Comparison of ENCODE assay signal across 8 cellular contexts in genomic region chr12:108563804-108564151, GRCh38. TPM values are rescaled to one million over a fixed set of nuclear protein-coding genes. Genes with fewer than 3 reads are reported as not detected.
A peak's percentile ranks its signal among the peaks of the same experiment; 100 is the strongest.
DNase-seq lines count a peak whose midpoint lies in the region; ATAC-seq, FAIRE-seq and TF ChIP-seq lines count a peak whose summit lies in the region.

No MANE protein-coding gene starts in this region.

- H3K79me2 ChIP-seq in keratinocyte (ENCODE audit: control insufficient read depth, insufficient read depth, low read length), result peaks cover 32% of the 10 kb centered on the region

- no peaks in the 10 kb centered on the region for H3K27me3 ChIP-seq in keratinocyte (ENCODE audit: control insufficient read depth, extremely low read depth, insufficient read depth, low read length)

- no peak overlapping the region for H2AFZ ChIP-seq in keratinocyte (ENCODE audit: control insufficient read depth, low read length)

- no peaks in the 10 kb centered on the region for H3K9me3 ChIP-seq in keratinocyte (ENCODE audit: control insufficient read depth, low read depth, low read length)

- POLR2A ChIA-PET in activated CD4-positive, alpha-beta T cell treated with anti-CD3 and anti-CD28 coated beads, Interleukin-2, amount 10 ng/mL, durations not matched to agents 7 days and 5 days (lab: Charles Lee), result no interaction called here

- no peaks in the 10 kb centered on the region for H3K27me3 Mint-ChIP-seq in activated CD4-positive, alpha-beta T cell treated with anti-CD3 and anti-CD28 coated beads, Interleukin-2, amount 10 ng/mL, durations not matched to agents 7 days and 5 days
- no peaks in the 10 kb centered on the region for H3K27me3 Mint-ChIP-seq in activated T-helper 1 cell treated with anti-CD3 and anti-CD28 coated beads, Interleukin-12 subunit alpha, Interleukin-12 subunit beta, Interleukin-2, Interleukin-4 antibody, amounts not matched to agents 30 ng/mL and 10 ng/mL and 1 ng/mL, durations not matched to agents 14 hours and 24 hours and 36 hours (ENCODE audit: insufficient read depth)

- H3K36me3 ChIP-seq in keratinocyte (ENCODE audit: control insufficient read depth in 2 of 2, extremely low read depth in 1 of 2, insufficient read depth in 2 of 2, low read length in 2 of 2), result peaks cover 26 to 36% of the 10 kb centered on the region in 2 experiments

- CTCF ChIA-PET in activated CD4-positive, alpha-beta T cell treated with anti-CD3 and anti-CD28 coated beads, Interleukin-2, amount 10 ng/mL, durations not matched to agents 7 days and 5 days (lab: Charles Lee), result interaction anchor here (0.7 to 11.9 kb wide), 7 partner anchors 13 to 101 kb away, joined by 3 to 105 read pairs (median 11); no protein-coding TSS in a partner anchor

- H3K4me3 Mint-ChIP-seq in activated CD4-positive, alpha-beta T cell treated with anti-CD3 and anti-CD28 coated beads, Interleukin-2, amount 10 ng/mL, durations not matched to agents 7 days and 5 days, result peak overlapping the region; percentile 100
- peak overlapping the region; percentile 100 for H3K4me3 Mint-ChIP-seq in activated T-helper 1 cell treated with anti-CD3 and anti-CD28 coated beads, Interleukin-12 subunit alpha, Interleukin-12 subunit beta, Interleukin-2, Interleukin-4 antibody, amounts not matched to agents 30 ng/mL and 10 ng/mL and 1 ng/mL, durations not matched to agents 14 hours and 24 hours and 36 hours

- peak overlapping the region; percentile 93 for H3K9ac ChIP-seq in keratinocyte (ENCODE audit: control insufficient read depth, extremely low read depth, insufficient read depth, low read length)

- H3K9me3 Mint-ChIP-seq in activated CD4-positive, alpha-beta T cell treated with anti-CD3 and anti-CD28 coated beads, Interleukin-2, amount 10 ng/mL, durations not matched to agents 7 days and 5 days, result no peaks in the 10 kb centered on the region
- no peaks in the 10 kb centered on the region for H3K9me3 Mint-ChIP-seq in activated T-helper 1 cell treated with anti-CD3 and anti-CD28 coated beads, Interleukin-12 subunit alpha, Interleukin-12 subunit beta, Interleukin-2, Interleukin-4 antibody, amounts not matched to agents 30 ng/mL and 10 ng/mL and 1 ng/mL, durations not matched to agents 14 hours and 24 hours and 36 hours

- H3K4me1 ChIP-seq in keratinocyte (ENCODE audit: control insufficient read depth, extremely low read depth, insufficient read depth, low read length), result peaks cover 29% of the 10 kb centered on the region

- dilution Hi-C loops in keratinocyte (cut with MboI; ENCODE audit: extremely low pct_ligation_motif_present, low sequenced_read_pairs), result no loop called here

- H4K20me1 ChIP-seq in keratinocyte (ENCODE audit: control insufficient read depth, extremely low read depth, insufficient read depth, low read length), result no peaks in the 10 kb centered on the region

- TF ChIP-seq CTCF in keratinocyte (optimal IDR thresholded peaks at IDR 0.05 in 1 of 3, IDR thresholded peaks at IDR 0.05 in 1 of 3, conservative IDR thresholded peaks at IDR 0.05 in 1 of 3; ENCODE audit: extremely low read depth in 1 of 3, insufficient read depth in 2 of 3, low read length in 3 of 3), result no peak

- ATAC-seq in GM19395 (IDR thresholded peaks at IDR 0.05; ENCODE audit: unreplicated experiment), result no peak

- H3K27ac ChIP-seq in keratinocyte (ENCODE audit: control insufficient read depth, insufficient read depth, low read length) (peak overlapping the region; percentile 82), temporal lobe (ENCODE audit: low read depth, low read length) (peak overlapping the region; percentile 41)

- DNase-seq in activated CD4-positive, alpha-beta T cell treated with anti-CD3 and anti-CD28 coated beads, Interleukin-2, amount 10 ng/mL, durations not matched to agents 7 days and 5 days, result no peak
- no peak for DNase-seq in activated CD4-positive, alpha-beta T cell treated with anti-CD3 and anti-CD28 coated beads, Interleukin-2, amount 50 U/mL, for 4 hours
- no peak for DNase-seq in activated T-helper 1 cell treated with anti-CD3 and anti-CD28 coated beads, Interleukin-12 subunit alpha, Interleukin-12 subunit beta, Interleukin-2, Interleukin-4 antibody, amounts not matched to agents 30 ng/mL and 10 ng/mL and 1 ng/mL, durations not matched to agents 14 hours and 24 hours and 36 hours (ENCODE audit: low spot score)
- DNase-seq in keratinocyte (ENCODE audit: low read depth, low spot score), result no peak
- no peak for DNase-seq in activated CD4-positive, CD25-positive, alpha-beta regulatory T cell treated with anti-CD3 and anti-CD28 coated beads, Interleukin-2, amount 50 U/mL, for 72 hours
- DNase-seq in activated effector memory CD4-positive, alpha-beta T cell treated with anti-CD3 and anti-CD28 coated beads, Interleukin-2, amount 50 U/mL, for 16 hours, result no peak

- H3K4me2 ChIP-seq in keratinocyte (ENCODE audit: control insufficient read depth, extremely low read depth, insufficient read depth, low read depth, low read length), result peak overlapping the region; percentile 97

- H3K4me1 Mint-ChIP-seq in activated CD4-positive, alpha-beta T cell treated with anti-CD3 and anti-CD28 coated beads, Interleukin-2, amount 10 ng/mL, durations not matched to agents 7 days and 5 days, result peaks cover 69% of the 10 kb centered on the region
- peaks cover 63% of the 10 kb centered on the region for H3K4me1 Mint-ChIP-seq in activated T-helper 1 cell treated with anti-CD3 and anti-CD28 coated beads, Interleukin-12 subunit alpha, Interleukin-12 subunit beta, Interleukin-2, Interleukin-4 antibody, amounts not matched to agents 30 ng/mL and 10 ng/mL and 1 ng/mL, durations not matched to agents 14 hours and 24 hours and 36 hours (ENCODE audit: low read depth)

- intact Hi-C loops in activated T-helper 1 cell treated with anti-CD3 and anti-CD28 coated beads, Interleukin-12 subunit alpha, Interleukin-12 subunit beta, Interleukin-2, Interleukin-4 antibody, amounts not matched to agents 30 ng/mL and 10 ng/mL and 1 ng/mL, durations not matched to agents 14 hours and 24 hours and 36 hours (cut with micrococcal nuclease), result loop anchor here (1.0 to 10.0 kb wide), 10 partner anchors 55 to 801 kb away; partner anchors contain the start of genes ALKBH2, PRDM4, SELPLG and SSH1

- peak overlapping the region; percentile 99 for H3K27ac Mint-ChIP-seq in activated CD4-positive, alpha-beta T cell treated with anti-CD3 and anti-CD28 coated beads, Interleukin-2, amount 10 ng/mL, durations not matched to agents 7 days and 5 days
- H3K27ac Mint-ChIP-seq in activated T-helper 1 cell treated with anti-CD3 and anti-CD28 coated beads, Interleukin-12 subunit alpha, Interleukin-12 subunit beta, Interleukin-2, Interleukin-4 antibody, amounts not matched to agents 30 ng/mL and 10 ng/mL and 1 ng/mL, durations not matched to agents 14 hours and 24 hours and 36 hours, result peak overlapping the region; percentile 99

- no peak for FAIRE-seq in keratinocyte (lab: Jason Lieb, UNC)

- no peaks in the 10 kb centered on the region for H3K9me1 ChIP-seq in keratinocyte (ENCODE audit: control insufficient read depth, extremely low read depth, insufficient read depth, low read length)

- peaks cover 35% of the 10 kb centered on the region for H3K36me3 Mint-ChIP-seq in activated CD4-positive, alpha-beta T cell treated with anti-CD3 and anti-CD28 coated beads, Interleukin-2, amount 10 ng/mL, durations not matched to agents 7 days and 5 days (ENCODE audit: low read depth)
- peaks cover 47% of the 10 kb centered on the region for H3K36me3 Mint-ChIP-seq in activated T-helper 1 cell treated with anti-CD3 and anti-CD28 coated beads, Interleukin-12 subunit alpha, Interleukin-12 subunit beta, Interleukin-2, Interleukin-4 antibody, amounts not matched to agents 30 ng/mL and 10 ng/mL and 1 ng/mL, durations not matched to agents 14 hours and 24 hours and 36 hours (ENCODE audit: low read depth)

- peak overlapping the region in 1 of 3 experiments; percentile 91 for H3K4me3 ChIP-seq in keratinocyte (ENCODE audit: control insufficient read depth in 2 of 3, extremely low read depth in 1 of 3, insufficient read depth in 2 of 3, low read depth in 1 of 3, low read length in 3 of 3)

RNA-seq across cellular contexts. Expression of gene ISCU, which starts 1.4 kb away (rescaled TPM):
- total RNA-seq in activated CD4-positive, alpha-beta T cell treated with anti-CD3 and anti-CD28 coated beads, Interleukin-2, amount 10 ng/mL, durations not matched to agents 7 days and 5 days, result 10 to 100 TPM; 60.8 to 66.0 TPM
- total RNA-seq in activated T-helper 1 cell treated with anti-CD3 and anti-CD28 coated beads, Interleukin-12 subunit alpha, Interleukin-12 subunit beta, Interleukin-2, Interleukin-4 antibody, amounts not matched to agents 30 ng/mL and 10 ng/mL and 1 ng/mL, durations not matched to agents 14 hours and 24 hours and 36 hours, result 73.8 and 74.9 TPM in 2 replicates
- polyA plus RNA-seq in keratinocyte, result 70.1 to 106 TPM (median 82.4 TPM) in 3 replicates
- polyA plus RNA-seq in keratinocyte (2011; ENCODE audit: low read depth), result 89.9 TPM
- polyA plus RNA-seq in keratinocyte (2011; cell fraction: cytosol; rRNA removed), result 86.4 and 129 TPM in 2 replicates
- polyA plus RNA-seq in keratinocyte (2011; cell fraction: nucleus; rRNA removed), result 85.0 and 98.5 TPM in 2 replicates
- polyA plus RNA-seq in keratinocyte (2012; ENCODE audit: low replicate concordance), result 69.9 and 117 TPM in 2 replicates
- polyA minus RNA-seq in keratinocyte, result 20.2 to 53.9 TPM (median 50.3 TPM) in 3 replicates
- polyA minus RNA-seq in keratinocyte (2011; cell fraction: cytosol; rRNA and poly(A)+ RNA removed), result 38.6 TPM
- 10.3 and 14.5 TPM in 2 replicates for polyA minus RNA-seq in keratinocyte (2011; cell fraction: nucleus; rRNA and poly(A)+ RNA removed)
- total RNA-seq in temporal lobe, result 34.9 TPM

RNA-seq across cellular contexts. Expression of gene SART3, which starts 2.8 kb away (rescaled TPM):
- total RNA-seq in activated CD4-positive, alpha-beta T cell treated with anti-CD3 and anti-CD28 coated beads, Interleukin-2, amount 10 ng/mL, durations not matched to agents 7 days and 5 days, result 10 to 100 TPM; 63.0 to 72.6 TPM
- 83.3 and 96.4 TPM in 2 replicates for total RNA-seq in activated T-helper 1 cell treated with anti-CD3 and anti-CD28 coated beads, Interleukin-12 subunit alpha, Interleukin-12 subunit beta, Interleukin-2, Interleukin-4 antibody, amounts not matched to agents 30 ng/mL and 10 ng/mL and 1 ng/mL, durations not matched to agents 14 hours and 24 hours and 36 hours
- polyA plus RNA-seq in keratinocyte, result 14.1 to 19.0 TPM (median 18.4 TPM) in 3 replicates
- 48.8 TPM for polyA plus RNA-seq in keratinocyte (2011; ENCODE audit: low read depth)
- polyA plus RNA-seq in keratinocyte (2011; cell fraction: cytosol; rRNA removed), result 10.1 and 12.8 TPM in 2 replicates
- polyA plus RNA-seq in keratinocyte (2011; cell fraction: nucleus; rRNA removed), result 35.3 and 43.8 TPM in 2 replicates
- polyA plus RNA-seq in keratinocyte (2012; ENCODE audit: low replicate concordance), result 24.8 and 34.1 TPM in 2 replicates
- polyA minus RNA-seq in keratinocyte, result 14.2 to 45.4 TPM (median 21.3 TPM) in 3 replicates
- polyA minus RNA-seq in keratinocyte (2011; cell fraction: cytosol; rRNA and poly(A)+ RNA removed), result 6.3 TPM
- 37.2 and 42.9 TPM in 2 replicates for polyA minus RNA-seq in keratinocyte (2011; cell fraction: nucleus; rRNA and poly(A)+ RNA removed)
- total RNA-seq in temporal lobe, result 56.8 TPM

RNA-seq across cellular contexts. Expression of gene TMEM119, which starts 34.1 kb away (rescaled TPM):
- 1 to 10 TPM; 1.2 to 1.7 TPM for total RNA-seq in activated CD4-positive, alpha-beta T cell treated with anti-CD3 and anti-CD28 coated beads, Interleukin-2, amount 10 ng/mL, durations not matched to agents 7 days and 5 days
- 0.12 TPM in 1 of 2 replicates, not detected in the other for total RNA-seq in activated T-helper 1 cell treated with anti-CD3 and anti-CD28 coated beads, Interleukin-12 subunit alpha, Interleukin-12 subunit beta, Interleukin-2, Interleukin-4 antibody, amounts not matched to agents 30 ng/mL and 10 ng/mL and 1 ng/mL, durations not matched to agents 14 hours and 24 hours and 36 hours
- polyA plus RNA-seq in keratinocyte, result not detected in 3 replicates
- not detected for polyA plus RNA-seq in keratinocyte (2011; ENCODE audit: low read depth)
- polyA plus RNA-seq in keratinocyte (2011; cell fraction: cytosol; rRNA removed), result not detected in 2 replicates
- polyA plus RNA-seq in keratinocyte (2011; cell fraction: nucleus; rRNA removed), result not detected in 2 replicates
- not detected in 2 replicates for polyA plus RNA-seq in keratinocyte (2012; ENCODE audit: low replicate concordance)
- 0.52 TPM in 1 of 3 replicates, not detected in the others for polyA minus RNA-seq in keratinocyte
- not detected for polyA minus RNA-seq in keratinocyte (2011; cell fraction: cytosol; rRNA and poly(A)+ RNA removed)
- polyA minus RNA-seq in keratinocyte (2011; cell fraction: nucleus; rRNA and poly(A)+ RNA removed), result 0.31 TPM in 1 of 2 replicates, not detected in the other
- total RNA-seq in temporal lobe, result 0.74 TPM

RNA-seq across cellular contexts. Expression of gene FICD, which starts 48.7 kb away (rescaled TPM):
- 1 to 10 TPM; 5.6 to 6.8 TPM for total RNA-seq in activated CD4-positive, alpha-beta T cell treated with anti-CD3 and anti-CD28 coated beads, Interleukin-2, amount 10 ng/mL, durations not matched to agents 7 days and 5 days
- 6.1 and 6.8 TPM in 2 replicates for total RNA-seq in activated T-helper 1 cell treated with anti-CD3 and anti-CD28 coated beads, Interleukin-12 subunit alpha, Interleukin-12 subunit beta, Interleukin-2, Interleukin-4 antibody, amounts not matched to agents 30 ng/mL and 10 ng/mL and 1 ng/mL, durations not matched to agents 14 hours and 24 hours and 36 hours
- 0.31 to 0.70 TPM (median 0.47 TPM) in 3 replicates for polyA plus RNA-seq in keratinocyte
- 1.5 TPM for polyA plus RNA-seq in keratinocyte (2011; ENCODE audit: low read depth)
- polyA plus RNA-seq in keratinocyte (2011; cell fraction: cytosol; rRNA removed), result 0.32 and 0.34 TPM in 2 replicates
- 1.4 and 1.5 TPM in 2 replicates for polyA plus RNA-seq in keratinocyte (2011; cell fraction: nucleus; rRNA removed)
- 0.74 and 4.5 TPM in 2 replicates for polyA plus RNA-seq in keratinocyte (2012; ENCODE audit: low replicate concordance)
- polyA minus RNA-seq in keratinocyte, result 0.67 to 1.7 TPM (median 1.2 TPM) in 3 replicates
- 0.96 TPM for polyA minus RNA-seq in keratinocyte (2011; cell fraction: cytosol; rRNA and poly(A)+ RNA removed)
- 1.3 and 1.7 TPM in 2 replicates for polyA minus RNA-seq in keratinocyte (2011; cell fraction: nucleus; rRNA and poly(A)+ RNA removed)
- 2.5 TPM for total RNA-seq in temporal lobe
